ENCODE assay signal across 25 cellular contexts in the genomic region with DNA sequence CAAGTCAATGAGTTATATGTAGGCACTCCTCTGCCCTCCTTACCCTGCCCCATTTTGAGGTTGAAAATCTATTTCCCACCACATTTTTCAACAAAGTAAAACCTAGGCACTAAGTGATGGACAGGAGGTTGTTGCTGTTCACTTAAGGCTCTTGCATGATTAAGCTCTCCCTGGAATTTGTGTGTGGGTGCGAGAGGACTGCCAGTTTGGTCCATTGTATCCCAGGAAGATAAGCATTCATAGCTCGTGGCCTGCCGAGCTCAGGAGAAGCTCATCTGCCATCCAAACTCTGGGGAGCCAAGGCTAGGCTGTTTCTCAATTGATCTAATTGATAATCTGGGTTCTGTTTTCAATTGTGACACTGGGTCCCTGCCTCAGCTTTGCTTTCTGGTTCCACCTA.
"Had no signal": no experiment of that assay in that cellular context is flagged by ENCODE, and none has a peak within 500 bp of the region (broad histone marks: within the 10 kb centered on the region; RNA-seq: fewer than 3 reads in every experiment).

No MANE protein-coding gene starts in this region.

- H3K27ac ChIP-seq: body of pancreas, epithelial cell of prostate, gastroesophageal sphincter, hepatocyte, left ventricle myocardium inferior, stomach, tibial nerve had no signal

- H3K4me3 Mint-ChIP-seq: activated CD4-positive, alpha-beta T cell treated with anti-CD3 and anti-CD28 coated beads for 36 hours; activated CD8-positive, alpha-beta memory T cell treated with anti-CD3 and anti-CD28 coated beads, Interleukin-2, amount 10 ng/mL, durations not matched to agents 7 days and 5 days; activated CD8-positive, alpha-beta T cell treated with anti-CD3 and anti-CD28 coated beads, Interleukin-2, amount 10 ng/mL, durations not matched to agents 7 days and 5 days; activated naive CD4-positive, alpha-beta T cell treated with anti-CD3 and anti-CD28 coated beads, Interleukin-2, amount 50 U/mL, for 24 hours; nephron; stimulated activated naive B cell treated with anti-CD40 and anti-IgM and Interleukin-4, amounts not matched to agents 10 μg/mL and 1 μg/mL and 100 μg/mL, for 72 hours; T-helper 2 cell treated with Interferon-gamma antibody and Interleukin-4, amounts not matched to agents 5 μg/mL and 100 μg/mL, for 36 hours had no signal

- H3K79me2 ChIP-seq: hepatocyte had no signal

- H2AFZ ChIP-seq: hepatocyte had no signal

- H3K36me3 ChIP-seq: gastroesophageal sphincter, left ventricle myocardium inferior, stomach, tibial nerve had no signal

- H3K9me3 Mint-ChIP-seq: activated naive CD4-positive, alpha-beta T cell treated with anti-CD3 and anti-CD28 coated beads, Interleukin-2, amount 50 U/mL, for 24 hours; activated T-helper 2 cell treated with anti-CD3 and anti-CD28 coated beads, Interferon-gamma antibody, Interleukin-2, Interleukin-4, amounts not matched to agents 10 μg/mL and 5 μg/mL and 100 μg/mL, durations not matched to agents 14 hours and 24 hours and 36 hours had no signal

- H3K27me3 Mint-ChIP-seq: activated CD4-positive, alpha-beta T cell treated with anti-CD3 and anti-CD28 coated beads for 36 hours; activated naive CD4-positive, alpha-beta T cell treated with anti-CD3 and anti-CD28 coated beads, Interleukin-2, amount 50 U/mL, for 24 hours; stimulated activated naive B cell treated with anti-CD40 and anti-IgM and Interleukin-4, amounts not matched to agents 10 μg/mL and 1 μg/mL and 100 μg/mL, for 72 hours had no signal

- H3K27me3 ChIP-seq: body of pancreas, gastroesophageal sphincter, hepatocyte, stomach, tibial nerve had no signal

- DNase-seq: activated CD4-positive, alpha-beta T cell treated with anti-CD3 and anti-CD28 coated beads for 36 hours; activated CD8-positive, alpha-beta memory T cell treated with anti-CD3 and anti-CD28 coated beads, Interleukin-2, amount 10 ng/mL, durations not matched to agents 7 days and 5 days; activated CD8-positive, alpha-beta T cell treated with anti-CD3 and anti-CD28 coated beads, Interleukin-2, amount 10 ng/mL, durations not matched to agents 7 days and 5 days; activated T-cell treated with anti-CD3 and anti-CD28 coated beads, Interleukin-2, amount 50 U/mL, for 48 hours; anterior cingulate cortex; body of pancreas; effector CD8-positive, alpha-beta T cell; islet precursor cell; left ventricle myocardium inferior; mesendoderm; retina; small intestine; stimulated activated CD4-positive, alpha-beta T cell treated with anti-CD3 and anti-CD28 coated beads, Interleukin-4, amount 100 ng/mL, for 4 hours; stimulated activated naive B cell treated with anti-CD40 and anti-IgM and Interleukin-4, amounts not matched to agents 10 μg/mL and 1 μg/mL and 100 μg/mL, for 72 hours; stomach had no signal

- H3K36me3 Mint-ChIP-seq: activated CD8-positive, alpha-beta memory T cell treated with anti-CD3 and anti-CD28 coated beads, Interleukin-2, amount 10 ng/mL, durations not matched to agents 7 days and 5 days; activated naive CD4-positive, alpha-beta T cell treated with anti-CD3 and anti-CD28 coated beads, Interleukin-2, amount 50 U/mL, for 24 hours; stimulated activated naive B cell treated with anti-CD40 and anti-IgM and Interleukin-4, amounts not matched to agents 10 μg/mL and 1 μg/mL and 100 μg/mL, for 72 hours had no signal

- H3K9me3 ChIP-seq: body of pancreas, stomach, tibial nerve had no signal

- H3K4me2 ChIP-seq: hepatocyte had no signal

- H3K4me3 ChIP-seq: body of pancreas, gastroesophageal sphincter, hepatocyte, left ventricle myocardium inferior, lung, stomach, tibial nerve had no signal

- H3K27ac Mint-ChIP-seq: activated CD4-positive, alpha-beta T cell treated with anti-CD3 and anti-CD28 coated beads for 36 hours; activated CD8-positive, alpha-beta memory T cell treated with anti-CD3 and anti-CD28 coated beads, Interleukin-2, amount 10 ng/mL, durations not matched to agents 7 days and 5 days; activated CD8-positive, alpha-beta T cell treated with anti-CD3 and anti-CD28 coated beads, Interleukin-2, amount 10 ng/mL, durations not matched to agents 7 days and 5 days; activated T-helper 2 cell treated with anti-CD3 and anti-CD28 coated beads, Interferon-gamma antibody, Interleukin-2, Interleukin-4, amounts not matched to agents 10 μg/mL and 5 μg/mL and 100 μg/mL, durations not matched to agents 14 hours and 24 hours and 36 hours; nephron; stimulated activated naive B cell treated with anti-CD40 and anti-IgM and Interleukin-4, amounts not matched to agents 10 μg/mL and 1 μg/mL and 100 μg/mL, for 72 hours; T-helper 2 cell treated with Interferon-gamma antibody and Interleukin-4, amounts not matched to agents 5 μg/mL and 100 μg/mL, for 36 hours had no signal

- H3K4me1 Mint-ChIP-seq: nephron had no signal

- ATAC-seq: activated CD4-positive, alpha-beta T cell treated with anti-CD3 and anti-CD28 coated beads for 36 hours; activated CD8-positive, alpha-beta memory T cell treated with anti-CD3 and anti-CD28 coated beads, Interleukin-2, amount 10 ng/mL, durations not matched to agents 7 days and 5 days; activated CD8-positive, alpha-beta T cell treated with anti-CD3 and anti-CD28 coated beads, Interleukin-2, amount 10 ng/mL, durations not matched to agents 7 days and 5 days; body of pancreas; gastroesophageal sphincter; sciatic nerve; stimulated activated naive B cell treated with anti-CD40 and anti-IgM and Interleukin-4, amounts not matched to agents 10 μg/mL and 1 μg/mL and 100 μg/mL, for 72 hours had no signal
